In genomic region chr1:32355778-32356177, GRCh38 we compare ENCODE assay signal across 4 cellular contexts. TPM values are rescaled to one million over a fixed set of nuclear protein-coding genes. Genes with fewer than 3 reads are reported as not detected.
"Had no signal": no experiment of that assay in that cellular context is flagged by ENCODE, and none has a peak within 500 bp of the region (broad histone marks: within the 10 kb centered on the region; RNA-seq: fewer than 3 reads in every experiment).

No MANE protein-coding gene starts in this region.

RNA-seq across cellular contexts. Expression of gene TSSK3, which starts 6.6 kb away (rescaled TPM):
- total RNA-seq: dermis blood vessel endothelial cell, kidney epithelial cell, lung microvascular endothelial cell, mononuclear cell had no signal
